7 cellular contexts compared by ENCODE assay signal in genomic region chr4:152385551-152385950, GRCh38.
DNase-seq lines count a peak whose midpoint lies in the region; TF ChIP-seq lines count a peak whose summit lies in the region.

No MANE protein-coding gene starts in this region.

- no peak overlapping the region for H3K27ac Mint-ChIP-seq in endothelial cell (ENCODE audit: unreplicated experiment)

- H3K9me3 Mint-ChIP-seq in endothelial cell (ENCODE audit: unreplicated experiment), result no peaks in the 10 kb centered on the region

- no peaks in the 10 kb centered on the region for H3K36me3 Mint-ChIP-seq in endothelial cell (ENCODE audit: low read depth, unreplicated experiment)

- peak; percentile 35 for TF ChIP-seq CTCF in GM12864 (IDR thresholded peaks at IDR 0.05; ENCODE audit: low read depth, low read length, missing control alignments)
- peak; percentile 60 for TF ChIP-seq CTCF in endothelial cell (IDR thresholded peaks at IDR 0.05; ENCODE audit: unreplicated experiment)

- DNase-seq in GM12864 (ENCODE audit: low read depth), result no peak
- DNase-seq in NCI-H1694 treated with DMSO at 0.1 percent for 48 hours (lab: John Stamatoyannopoulos, UW), result peak; percentile 19
- no peak for DNase-seq in endothelial cell (ENCODE audit: low spot score)
- DNase-seq in renal cortical epithelial cell (ENCODE audit: low read depth), result peak; percentile 16
- DNase-seq in ureter (ENCODE audit: low spot score), result no peak
- DNase-seq in activated gamma-delta T cell (lab: John Stamatoyannopoulos, UW), result no peak
- no peak for DNase-seq in effector CD8-positive, alpha-beta T cell (lab: John Stamatoyannopoulos, UW)

- no peak overlapping the region for H3K4me3 ChIP-seq in GM12864 (ENCODE audit: low read depth, low read length)

- H3K4me1 Mint-ChIP-seq in endothelial cell (ENCODE audit: unreplicated experiment), result no peaks in the 10 kb centered on the region

- H3K4me3 Mint-ChIP-seq in endothelial cell (ENCODE audit: unreplicated experiment), result no peak overlapping the region

- no peaks in the 10 kb centered on the region for H3K27me3 Mint-ChIP-seq in endothelial cell (ENCODE audit: unreplicated experiment)

Comparison
In these comparisons a context has a peak if more than half of its experiments do, and no peak if none do; other contexts are left out.
1. DNase-seq: peak in NCI-H1694 treated with DMSO at 0.1 percent for 48 hours (single experiment) and renal cortical epithelial cell (single experiment); none in GM12864 (single experiment), endothelial cell (single experiment), ureter (single experiment), activated gamma-delta T cell (single experiment) and effector CD8-positive, alpha-beta T cell (single experiment).